Comparison of ENCODE assay signal across 29 cellular contexts in the genomic region with DNA sequence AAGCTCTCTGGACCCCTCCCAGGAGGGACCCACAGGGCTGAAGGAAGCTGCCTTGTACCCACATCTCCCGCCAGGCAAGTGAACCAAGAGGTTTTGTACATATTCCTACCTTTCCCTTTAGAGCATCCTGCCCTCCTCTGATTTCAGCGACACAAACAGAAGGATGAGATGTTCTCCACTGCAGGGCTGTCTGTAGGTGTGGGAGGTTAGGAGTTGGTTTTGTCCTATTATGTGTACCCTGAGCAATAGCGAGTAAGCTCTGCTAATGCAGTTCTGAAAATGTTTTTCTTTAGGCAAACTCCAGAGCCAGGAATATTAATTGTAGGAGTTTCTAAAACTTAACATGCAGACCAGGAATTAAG. TPM values are rescaled to one million over a fixed set of nuclear protein-coding genes. Genes with fewer than 3 reads are reported as not detected.
DNase-seq lines count a peak whose midpoint lies in the region; ATAC-seq and TF ChIP-seq lines count a peak whose summit lies in the region.
"Had no signal": no experiment of that assay in that cellular context is flagged by ENCODE, and none has a peak within 500 bp of the region (broad histone marks: within the 10 kb centered on the region; RNA-seq: fewer than 3 reads in every experiment).

No MANE protein-coding gene starts in this region.

- H3K4me1 Mint-ChIP-seq in activated naive CD8-positive, alpha-beta T cell treated with anti-CD3 and anti-CD28 coated beads, Interleukin-2, amount 50 U/mL, for 24 hours: peaks cover 22% of the 10 kb centered on the region
- H3K4me1 Mint-ChIP-seq in activated CD4-positive, alpha-beta T cell treated with anti-CD3 and anti-CD28 coated beads, Interleukin-2, amount 10 ng/mL, durations not matched to agents 7 days and 5 days: peaks cover 20% of the 10 kb centered on the region
- H3K4me1 Mint-ChIP-seq: nephron had no signal

- no peak overlapping the region for H3K4ac ChIP-seq in mesenchymal stem cell (ENCODE audit: low read depth in 1 of 2, low read length in 2 of 2)

- H2AFZ ChIP-seq in mesenchymal stem cell (ENCODE audit: low read depth, low read length): no peak overlapping the region

- no peak overlapping the region for H2BK15ac ChIP-seq in mesenchymal stem cell (ENCODE audit: low read depth, poor library complexity, severe bottlenecking)

- no peak for ATAC-seq in Right ventricle myocardium superior (ENCODE audit: poor library complexity)
- no peak for ATAC-seq in activated naive CD8-positive, alpha-beta T cell treated with anti-CD3 and anti-CD28 coated beads, Interleukin-2, amount 50 U/mL, for 24 hours
- ATAC-seq: CD8-positive, alpha-beta T cell had no signal

- H4K8ac ChIP-seq in mesenchymal stem cell (ENCODE audit: low read length): no peak overlapping the region

- TF ChIP-seq CTCF in left ventricle myocardium inferior (IDR thresholded peaks at IDR 0.05; ENCODE audit: borderline replicate concordance): no peak

- H2AK5ac ChIP-seq in mesenchymal stem cell (ENCODE audit: low read length, severe bottlenecking): no peak overlapping the region

- H3K27me3 Mint-ChIP-seq in activated naive CD8-positive, alpha-beta T cell treated with anti-CD3 and anti-CD28 coated beads, Interleukin-2, amount 50 U/mL, for 24 hours: no peaks in the 10 kb centered on the region
- no peaks in the 10 kb centered on the region for H3K27me3 Mint-ChIP-seq in activated CD4-positive, alpha-beta T cell treated with anti-CD3 and anti-CD28 coated beads, Interleukin-2, amount 10 ng/mL, durations not matched to agents 7 days and 5 days
- H3K27me3 Mint-ChIP-seq: B cell had no signal

- H3K4me2 ChIP-seq in mesenchymal stem cell (ENCODE audit: low read length, poor library complexity, severe bottlenecking): no peak overlapping the region

- H3K27me3 ChIP-seq in left ventricle myocardium inferior (ENCODE audit: low read depth) (no peaks in the 10 kb centered on the region), mesenchymal stem cell (ENCODE audit: control insufficient read depth in 1 of 2, insufficient read depth in 1 of 2, low read length in 2 of 2) (no peaks in the 10 kb centered on the region), stomach smooth muscle (ENCODE audit: control insufficient read depth in 1 of 2, insufficient read depth in 2 of 2, low read length in 2 of 2) (no peaks in the 10 kb centered on the region)
- H3K27me3 ChIP-seq: esophagus muscularis mucosa, heart right ventricle, ovary had no signal

- H2BK12ac ChIP-seq in mesenchymal stem cell (ENCODE audit: low read length in 2 of 2): no peak overlapping the region

- H3K27ac Mint-ChIP-seq in activated naive CD8-positive, alpha-beta T cell treated with anti-CD3 and anti-CD28 coated beads, Interleukin-2, amount 50 U/mL, for 24 hours: peak overlapping the region; percentile 19
- no peak overlapping the region for H3K27ac Mint-ChIP-seq in activated CD4-positive, alpha-beta T cell treated with anti-CD3 and anti-CD28 coated beads, Interleukin-2, amount 10 ng/mL, durations not matched to agents 7 days and 5 days
- H3K27ac Mint-ChIP-seq: B cell, endodermal cell, nephron had no signal

- no peak overlapping the region for H3K14ac ChIP-seq in mesenchymal stem cell (ENCODE audit: low read length in 2 of 2)

- no peak overlapping the region for H3K18ac ChIP-seq in mesenchymal stem cell (ENCODE audit: low read depth in 1 of 2, low read length in 2 of 2)

- POLR2A ChIA-PET in activated CD4-positive, alpha-beta T cell treated with anti-CD3 and anti-CD28 coated beads, Interleukin-2, amount 10 ng/mL, durations not matched to agents 7 days and 5 days (lab: Charles Lee): no interaction called here

- no peak overlapping the region for H2BK120ac ChIP-seq in mesenchymal stem cell (ENCODE audit: low read depth, low read length)

- H3K4me3 ChIP-seq in left ventricle myocardium inferior: no peak overlapping the region
- no peak overlapping the region for H3K4me3 ChIP-seq in mesenchymal stem cell (ENCODE audit: insufficient read depth in 1 of 2, low read depth in 1 of 2, low read length in 2 of 2)
- no peak overlapping the region for H3K4me3 ChIP-seq in stomach smooth muscle (ENCODE audit: low read length in 2 of 2)
- H3K4me3 ChIP-seq: esophagus muscularis mucosa, heart right ventricle, ovary had no signal

- H3K36me3 ChIP-seq in left ventricle myocardium inferior (peaks cover 91% of the 10 kb centered on the region), mesenchymal stem cell (ENCODE audit: control insufficient read depth in 1 of 2, insufficient read depth in 2 of 2, low read depth in 1 of 2, low read length in 2 of 2) (peaks cover 79 to 89% of the 10 kb centered on the region in 2 experiments), stomach smooth muscle (ENCODE audit: control insufficient read depth in 2 of 2, insufficient read depth in 2 of 2, low read length in 2 of 2) (peaks cover 67 to 70% of the 10 kb centered on the region in 2 donors)
- H3K36me3 ChIP-seq: ovary had no signal

- no peak overlapping the region for H3K23ac ChIP-seq in mesenchymal stem cell (ENCODE audit: low read length in 2 of 2)

- CTCF ChIA-PET in activated CD4-positive, alpha-beta T cell treated with anti-CD3 and anti-CD28 coated beads, Interleukin-2, amount 10 ng/mL, durations not matched to agents 7 days and 5 days (lab: Charles Lee): no interaction called here

- H4K91ac ChIP-seq in mesenchymal stem cell (ENCODE audit: low read length): no peak overlapping the region

- no peak overlapping the region for H2BK5ac ChIP-seq in mesenchymal stem cell (ENCODE audit: low read depth, low read length, poor library complexity, severe bottlenecking)

- H3K9me3 ChIP-seq in left ventricle myocardium inferior (replicated peaks): no peaks in the 10 kb centered on the region
- H3K9me3 ChIP-seq in mesenchymal stem cell (ENCODE audit: control insufficient read depth, low read length): no peaks in the 10 kb centered on the region
- no peaks in the 10 kb centered on the region for H3K9me3 ChIP-seq in stomach smooth muscle (ENCODE audit: control insufficient read depth in 2 of 2, low read length in 2 of 2)
- H3K9me3 ChIP-seq: esophagus muscularis mucosa, heart right ventricle, ovary had no signal

- intact Hi-C loops in left ventricle myocardium inferior (cut with micrococcal nuclease) (no loop called here), Right ventricle myocardium superior (cut with DNase I) (no loop called here)

- H3K9ac ChIP-seq in mesenchymal stem cell (ENCODE audit: low read length) (peak overlapping the region; percentile 48), stomach smooth muscle (ENCODE audit: low read length in 2 of 2) (no peak overlapping the region)

- H3K36me3 Mint-ChIP-seq in activated naive CD8-positive, alpha-beta T cell treated with anti-CD3 and anti-CD28 coated beads, Interleukin-2, amount 50 U/mL, for 24 hours (ENCODE audit: low read depth): peaks cover 61% of the 10 kb centered on the region
- peaks cover 62% of the 10 kb centered on the region for H3K36me3 Mint-ChIP-seq in activated CD4-positive, alpha-beta T cell treated with anti-CD3 and anti-CD28 coated beads, Interleukin-2, amount 10 ng/mL, durations not matched to agents 7 days and 5 days (ENCODE audit: low read depth)

- no peak overlapping the region for H3K4me3 Mint-ChIP-seq in activated naive CD8-positive, alpha-beta T cell treated with anti-CD3 and anti-CD28 coated beads, Interleukin-2, amount 50 U/mL, for 24 hours
- H3K4me3 Mint-ChIP-seq in activated CD4-positive, alpha-beta T cell treated with anti-CD3 and anti-CD28 coated beads, Interleukin-2, amount 10 ng/mL, durations not matched to agents 7 days and 5 days: no peak overlapping the region
- H3K4me3 Mint-ChIP-seq: B cell; CD8-positive, alpha-beta T cell; endodermal cell; nephron had no signal

- WGBS in mesenchymal stem cell: 97% methylated on average over 3 of the region's 3 CpGs

- peaks cover 74% of the 10 kb centered on the region for H3K4me1 ChIP-seq in left ventricle myocardium inferior
- H3K4me1 ChIP-seq in mesenchymal stem cell (ENCODE audit: control insufficient read depth, insufficient read depth, low read depth, low read length): peaks cover 32% of the 10 kb centered on the region
- H3K4me1 ChIP-seq in stomach smooth muscle (ENCODE audit: control insufficient read depth, insufficient read depth, low read length): peaks cover 10% of the 10 kb centered on the region

- DNase-seq in left ventricle myocardium inferior: no peak
- no peak for DNase-seq in Right ventricle myocardium superior
- no peak for DNase-seq in activated naive CD8-positive, alpha-beta T cell treated with anti-CD3 and anti-CD28 coated beads, Interleukin-2, amount 50 U/mL, for 24 hours
- no peak for DNase-seq in mesenchymal stem cell
- DNase-seq in EL: no peak
- no peak for DNase-seq in NCI-H1092 (lab: John Stamatoyannopoulos, UW)
- DNase-seq in activated CD4-positive, alpha-beta T cell treated with anti-CD3 and anti-CD28 coated beads, Interleukin-2, amount 10 ng/mL, durations not matched to agents 7 days and 5 days: no peak
- DNase-seq: ACHN; activated CD4-positive, CD25-positive, alpha-beta regulatory T cell treated with anti-CD3 and anti-CD28 coated beads, Interleukin-2, amount 50 U/mL, for 72 hours; activated effector memory CD4-positive, alpha-beta T cell treated with anti-CD3 and anti-CD28 coated beads, Interleukin-2, amount 50 U/mL, for 16 hours; CD8-positive, alpha-beta T cell; central memory CD4-positive, alpha-beta T cell; dermis blood vessel endothelial cell; endodermal cell; foreskin fibroblast; heart right ventricle; NCI-H1092 treated with DMSO at 0.1 percent for 48 hours; NCI-H2171; NCI-H510A treated with DMSO at 0.1 percent for 48 hours; ovary; retina; small intestine; stimulated activated CD4-positive, alpha-beta T cell treated with anti-CD3 and anti-CD28 coated beads, Interleukin-2, amount 100 ng/mL, for 24 hours; T-helper 1 cell had no signal

- H3K9me3 Mint-ChIP-seq in activated naive CD8-positive, alpha-beta T cell treated with anti-CD3 and anti-CD28 coated beads, Interleukin-2, amount 50 U/mL, for 24 hours: no peaks in the 10 kb centered on the region
- H3K9me3 Mint-ChIP-seq in activated CD4-positive, alpha-beta T cell treated with anti-CD3 and anti-CD28 coated beads, Interleukin-2, amount 10 ng/mL, durations not matched to agents 7 days and 5 days: peaks cover 2% of the 10 kb centered on the region
- H3K9me3 Mint-ChIP-seq: CD8-positive, alpha-beta T cell had no signal

- peaks cover 18% of the 10 kb centered on the region for H3K79me1 ChIP-seq in mesenchymal stem cell (replicated peaks; ENCODE audit: low read length, poor library complexity, severe bottlenecking)

- H3K27ac ChIP-seq in left ventricle myocardium inferior (replicated peaks) (peak overlapping the region; percentile 12), mesenchymal stem cell (ENCODE audit: low read length, poor library complexity, severe bottlenecking) (no peak overlapping the region), stomach smooth muscle (ENCODE audit: low read length) (peak overlapping the region; percentile 18)
- H3K27ac ChIP-seq: heart right ventricle, ovary had no signal

RNA-seq across cellular contexts. Expression of a gene that starts 13.0 kb away (rescaled TPM):
- total RNA-seq in left ventricle myocardium inferior (438 TPM), Right ventricle myocardium superior (437 TPM)
- 544 TPM for polyA plus RNA-seq in mesenchymal stem cell (2013, experiment 1 of 2)
- 553 TPM for polyA plus RNA-seq in mesenchymal stem cell (2013, experiment 2 of 2)
- 10 to 100 TPM; 79.6 to 93.0 TPM for total RNA-seq in activated CD4-positive, alpha-beta T cell treated with anti-CD3 and anti-CD28 coated beads, Interleukin-2, amount 10 ng/mL, durations not matched to agents 7 days and 5 days

RNA-seq across cellular contexts. Expression of a gene that starts 24.9 kb away (rescaled TPM):
- total RNA-seq in left ventricle myocardium inferior (13.1 TPM), Right ventricle myocardium superior (12.1 TPM)
- 9.7 TPM for polyA plus RNA-seq in mesenchymal stem cell (2013, experiment 1 of 2)
- polyA plus RNA-seq in mesenchymal stem cell (2013, experiment 2 of 2): 10.7 TPM
- total RNA-seq in activated CD4-positive, alpha-beta T cell treated with anti-CD3 and anti-CD28 coated beads, Interleukin-2, amount 10 ng/mL, durations not matched to agents 7 days and 5 days: 10 to 100 TPM; 11.7 to 16.8 TPM

RNA-seq across cellular contexts. Expression of a gene that starts 27.0 kb away (rescaled TPM):
- total RNA-seq in left ventricle myocardium inferior: 98.7 TPM
- total RNA-seq in Right ventricle myocardium superior: 93.3 TPM
- 182 TPM for polyA plus RNA-seq in mesenchymal stem cell (2013, experiment 1 of 2)
- polyA plus RNA-seq in mesenchymal stem cell (2013, experiment 2 of 2): 176 TPM
- 10 to 100 TPM; 86.2 to 87.7 TPM for total RNA-seq in activated CD4-positive, alpha-beta T cell treated with anti-CD3 and anti-CD28 coated beads, Interleukin-2, amount 10 ng/mL, durations not matched to agents 7 days and 5 days

RNA-seq across cellular contexts. Expression of a gene that starts 39.9 kb away (rescaled TPM):
- total RNA-seq in left ventricle myocardium inferior: 10.9 TPM
- 7.6 TPM for total RNA-seq in Right ventricle myocardium superior
- 0.22 TPM for polyA plus RNA-seq in mesenchymal stem cell (2013, experiment 1 of 2)
- polyA plus RNA-seq in mesenchymal stem cell (2013, experiment 2 of 2): 0.29 TPM
- 1 to 10 TPM; 1.4 to 2.5 TPM for total RNA-seq in activated CD4-positive, alpha-beta T cell treated with anti-CD3 and anti-CD28 coated beads, Interleukin-2, amount 10 ng/mL, durations not matched to agents 7 days and 5 days
- total RNA-seq: RPMI7951 had no signal
